12 cellular contexts compared by ENCODE assay signal in the genomic region with DNA sequence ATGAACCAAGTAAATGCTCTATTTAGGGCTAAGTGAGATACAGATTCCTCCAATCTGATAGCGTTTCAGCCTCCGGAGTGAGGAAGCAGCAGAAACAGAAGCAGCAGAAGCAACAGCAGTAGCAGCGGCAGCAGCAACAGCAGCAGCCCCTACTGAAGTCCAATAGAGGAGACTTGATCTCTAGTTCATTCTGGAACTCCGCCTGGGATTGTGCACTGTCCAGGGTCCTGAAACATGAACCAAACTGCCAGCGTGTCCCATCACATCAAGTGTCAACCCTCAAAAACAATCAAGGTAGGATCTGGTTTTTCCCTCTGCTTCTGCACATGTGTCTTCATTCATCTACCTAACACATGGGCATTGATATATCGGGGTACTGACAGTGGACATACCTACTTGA. TPM values are rescaled to one million over a fixed set of nuclear protein-coding genes. Genes with fewer than 3 reads are reported as not detected.
DNase-seq lines count a peak whose midpoint lies in the region; ATAC-seq and TF ChIP-seq lines count a peak whose summit lies in the region.
"Had no signal": no experiment of that assay in that cellular context is flagged by ENCODE, and none has a peak within 500 bp of the region (broad histone marks: within the 10 kb centered on the region; RNA-seq: fewer than 3 reads in every experiment).

TSS of gene DPP10 (plus strand) at position 97 of the 400 bp plus-strand sequence.

- intact Hi-C loops in colonic mucosa (cut with DNase I): no loop called here

- H3K27me3 ChIP-seq in colonic mucosa: no peaks in the 10 kb centered on the region

- no peaks in the 10 kb centered on the region for H3K9me3 ChIP-seq in colonic mucosa

- H3K36me3 ChIP-seq in colonic mucosa: no peaks in the 10 kb centered on the region

- H3K27ac ChIP-seq in colonic mucosa: no peak within 1 kb of the TSS
- H3K27ac ChIP-seq: PC-9, skin epidermis had no signal

- no peak within 1 kb of the TSS for H3K4me3 ChIP-seq in NB4 (ENCODE audit: low read depth, low read length)
- no peak within 1 kb of the TSS for H3K4me3 ChIP-seq in colonic mucosa
- H3K4me3 ChIP-seq: PC-9, skin epidermis had no signal

- no peak for ATAC-seq in GM19328 (IDR thresholded peaks at IDR 0.05; ENCODE audit: unreplicated experiment)

- TF ChIP-seq CTCF in NB4 (IDR thresholded peaks at IDR 0.05; ENCODE audit: low read depth, low read length) (no peak), colonic mucosa (IDR thresholded peaks at IDR 0.05) (no peak), GM10266 (IDR thresholded peaks at IDR 0.05; ENCODE audit: control insufficient read depth, insufficient read depth, low read depth, missing control alignments) (no peak)

- TF ChIP-seq POLR2A in NB4 (IDR thresholded peaks at IDR 0.05; ENCODE audit: extremely low read depth, insufficient read length): no peak

- no peak within 1 kb of the TSS for H3K9ac ChIP-seq in colonic mucosa (ENCODE audit: low read depth in 2 of 2, low read length in 2 of 2)

- H3K4me1 ChIP-seq in colonic mucosa: no peaks in the 10 kb centered on the region

- DNase-seq in DMS53 (lab: John Stamatoyannopoulos, UW) (peak; percentile 31), DMS53 treated with DMSO at 0.1 percent for 48 hours (lab: John Stamatoyannopoulos, UW; ENCODE audit: unreplicated experiment) (no peak), NB4 (ENCODE audit: low read depth) (peak; percentile 34), colonic mucosa (peak; percentile 36), occipital lobe (lab: John Stamatoyannopoulos, UW) (no peak), NCI-H446 treated with DMSO at 0.1 percent for 48 hours (lab: John Stamatoyannopoulos, UW) (no peak), GM10266 (ENCODE audit: extremely low spot score) (no peak)
- DNase-seq: 8988T; effector memory CD4-positive, alpha-beta T cell had no signal

RNA-seq across cellular contexts. Expression of gene DPP10, which starts in this region (rescaled TPM):
- 1 to 10 TPM; 6.0 to 8.1 TPM for total RNA-seq in colonic mucosa
- total RNA-seq in occipital lobe: 76.7 TPM
- total RNA-seq: PC-9 had no signal

Comparison
In these comparisons a context has a peak if more than half of its experiments do, and no peak if none do; other contexts are left out.
1. DNase-seq: peak in DMS53 (single experiment), NB4 (single experiment) and colonic mucosa (single experiment); none in DMS53 treated with DMSO at 0.1 percent for 48 hours (single experiment), occipital lobe (single experiment), NCI-H446 treated with DMSO at 0.1 percent for 48 hours (single experiment) and GM10266 (single experiment).